In genomic region chr10:48187713-48188541, GRCh38 we compare ENCODE assay signal across 26 cellular contexts.
DNase-seq lines count a peak whose midpoint lies in the region; ATAC-seq, FAIRE-seq and TF ChIP-seq lines count a peak whose summit lies in the region.
"Had no signal": no experiment of that assay in that cellular context is flagged by ENCODE, and none has a peak within 500 bp of the region (broad histone marks: within the 10 kb centered on the region; RNA-seq: fewer than 3 reads in every experiment).

No MANE protein-coding gene starts in this region.

- H4K5ac ChIP-seq in H1 (ENCODE audit: insufficient read length, low read depth, low read length): no peak overlapping the region

- no peak overlapping the region for H3K4me2 ChIP-seq in H1 (ENCODE audit: insufficient read depth in 1 of 2, low read depth in 2 of 2, low read length in 2 of 2)

- H3K79me2 ChIP-seq in H1 (ENCODE audit: control insufficient read depth in 1 of 2, insufficient read depth in 2 of 2, low read length in 2 of 2): no peaks in the 10 kb centered on the region

- no peaks in the 10 kb centered on the region for H3K4me1 Mint-ChIP-seq in stimulated activated naive CD8-positive, alpha-beta T cell treated with anti-CD3 and anti-CD28 coated beads, Interleukin-15, amount 100 ng/mL, for 72 hours
- H3K4me1 Mint-ChIP-seq: activated CD4-positive, alpha-beta T cell treated with anti-CD3 and anti-CD28 coated beads for 36 hours; central memory CD8-positive, alpha-beta T cell; naive thymus-derived CD4-positive, alpha-beta T cell; T-cell had no signal

- intact Hi-C loops in pancreas (cut with DNase I): no loop called here

- no peak overlapping the region for H3K56ac ChIP-seq in H1 (replicated peaks; ENCODE audit: insufficient read length, low read depth, low read length)

- peak overlapping the region in 1 of 2 donors; percentile 15 for H3K27ac Mint-ChIP-seq in stimulated activated naive CD8-positive, alpha-beta T cell treated with anti-CD3 and anti-CD28 coated beads, Interleukin-15, amount 100 ng/mL, for 72 hours
- H3K27ac Mint-ChIP-seq: activated CD4-positive, alpha-beta T cell treated with anti-CD3 and anti-CD28 coated beads for 36 hours; CD4-positive, alpha-beta T cell; HFFc6; naive thymus-derived CD4-positive, alpha-beta T cell; progenitor cell of endocrine pancreas; T-cell had no signal

- H3K4me3 Mint-ChIP-seq in stimulated activated naive CD8-positive, alpha-beta T cell treated with anti-CD3 and anti-CD28 coated beads, Interleukin-15, amount 100 ng/mL, for 72 hours: no peak overlapping the region
- H3K4me3 Mint-ChIP-seq: activated CD4-positive, alpha-beta T cell treated with anti-CD3 and anti-CD28 coated beads for 36 hours; CD4-positive, alpha-beta T cell; central memory CD8-positive, alpha-beta T cell; HFFc6; naive thymus-derived CD4-positive, alpha-beta T cell; T-cell had no signal

- peak; percentile 28 for ATAC-seq in stimulated activated naive CD8-positive, alpha-beta T cell treated with anti-CD3 and anti-CD28 coated beads, Interleukin-15, amount 100 ng/mL, for 72 hours
- no peak for ATAC-seq in stimulated activated naive CD8-positive, alpha-beta T cell treated with anti-CD3 and anti-CD28 coated beads, Interleukin-15, Interleukin-2, amounts not matched to agents 100 U/mL and 50 U/mL, for 24 hours
- ATAC-seq in GM19395 (IDR thresholded peaks at IDR 0.05; ENCODE audit: unreplicated experiment) (no peak), pancreas (no peak), GM18520 (IDR thresholded peaks at IDR 0.05; ENCODE audit: unreplicated experiment) (no peak)
- ATAC-seq: activated CD4-positive, alpha-beta T cell treated with anti-CD3 and anti-CD28 coated beads for 36 hours; esophagus mucosa; naive thymus-derived CD4-positive, alpha-beta T cell; T-cell had no signal

- CTCF ChIA-PET in H1 (lab: Charles Lee; ENCODE audit: partially characterized antibody): interaction anchor here (0.6 to 1.3 kb wide), 2 partner anchors 20 to 27 kb away, joined by 3 read pairs; no protein-coding TSS in a partner anchor

- no peaks in the 10 kb centered on the region for H3K36me3 ChIP-seq in H1 (ENCODE audit: control insufficient read depth in 2 of 4, insufficient read depth in 4 of 4, low read length in 3 of 4)
- H3K36me3 ChIP-seq in pancreas: no peaks in the 10 kb centered on the region
- H3K36me3 ChIP-seq: suprapubic skin had no signal

- no peak overlapping the region for H2BK5ac ChIP-seq in H1 (ENCODE audit: low read depth, low read length)

- H2AFZ ChIP-seq in H1 (ENCODE audit: low read length): peak overlapping the region; percentile 46; the same call in 1 of the 2 replicates

- no peak overlapping the region for H3K4me3 ChIP-seq in H1 (ENCODE audit: extremely low read depth in 1 of 4, insufficient read depth in 2 of 4, low read depth in 3 of 4, low read length in 4 of 4)
- H3K4me3 ChIP-seq in pancreas: no peak overlapping the region
- H3K4me3 ChIP-seq: K562, lung, suprapubic skin had no signal

- H2BK12ac ChIP-seq in H1 (ENCODE audit: low read depth, low read length): no peak overlapping the region

- DNase-seq in stimulated activated naive CD8-positive, alpha-beta T cell treated with anti-CD3 and anti-CD28 coated beads, Interleukin-15, amount 100 ng/mL, for 72 hours: no peak
- no peak for DNase-seq in stimulated activated naive CD8-positive, alpha-beta T cell treated with anti-CD3 and anti-CD28 coated beads, Interleukin-15, Interleukin-2, amounts not matched to agents 100 U/mL and 50 U/mL, for 24 hours
- no peak for DNase-seq in H1 (ENCODE audit: low read depth in 1 of 2, low spot score in 2 of 2)
- DNase-seq in midbrain (lab: John Stamatoyannopoulos, UW): peak; percentile 1
- DNase-seq in activated T-cell treated with anti-CD3 and anti-CD28 coated beads, Interleukin-2, amount 50 U/mL, for 1 hour: no peak
- DNase-seq in pancreas: no peak
- DNase-seq: activated CD4-positive, alpha-beta T cell treated with anti-CD3 and anti-CD28 coated beads for 36 hours; activated effector memory CD4-positive, alpha-beta T cell treated with anti-CD3 and anti-CD28 coated beads, Interleukin-2, amount 50 U/mL, for 16 hours; amniotic stem cell; CD4-positive, alpha-beta T cell; DMS79 treated with DMSO at 0.1 percent for 48 hours; HFFc6; naive thymus-derived CD4-positive, alpha-beta T cell; NCI-H2107; NCI-H526; SIG-M5; stimulated activated CD4-positive, alpha-beta T cell treated with anti-CD3 and anti-CD28 coated beads, Interleukin-12 subunit alpha, Interleukin-12 subunit beta, amount 100 ng/mL, for 4 hours; T-cell had no signal

- H2BK20ac ChIP-seq in H1 (ENCODE audit: low read length): no peak overlapping the region

- no peak overlapping the region for H2BK15ac ChIP-seq in H1 (ENCODE audit: low read length)

- no peak overlapping the region for H2BK120ac ChIP-seq in H1 (replicated peaks; ENCODE audit: low read depth, low read length)

- no peaks in the 10 kb centered on the region for H4K20me1 ChIP-seq in H1 (replicated peaks in 1 of 2; ENCODE audit: control insufficient read depth in 1 of 2, insufficient read depth in 2 of 2, low read length in 2 of 2)

- H3K9me3 ChIP-seq in H1 (ENCODE audit: insufficient read depth in 2 of 2, low read depth in 1 of 2, low read length in 1 of 2) (no peaks in the 10 kb centered on the region), pancreas (no peaks in the 10 kb centered on the region)
- H3K9me3 ChIP-seq: suprapubic skin had no signal

- no peak overlapping the region; the same call in 1 of the 2 replicates for H4K8ac ChIP-seq in H1 (ENCODE audit: extremely low read depth, insufficient read depth, low read length)

- WGBS in H1 (ENCODE audit: extremely low coverage in 1 of 2, insufficient coverage in 1 of 2, insufficient read length in 1 of 2, insufficient replicate concordance in 2 of 2, low coverage in 1 of 2, low lambda C conversion rate in 2 of 2, missing lambda C conversion rate in 1 of 2), 2 experiments: 86% methylated on average over 10 of the region's 10 CpGs; no CpG with 5 or more reads in 1 of the 2 experiments
- WGBS in pancreas, 2 donors: 62 to 64% methylated on average over 10 of the region's 10 CpGs

- H3K4ac ChIP-seq in H1 (replicated peaks; ENCODE audit: insufficient read length, low read depth, low read length): no peak overlapping the region

- H2AK5ac ChIP-seq in H1 (ENCODE audit: low read depth, low read length): no peak overlapping the region

- H3K18ac ChIP-seq in H1 (ENCODE audit: extremely low read depth, low read length): no peak overlapping the region

- no peak for TF ChIP-seq POLR2A in H1 (IDR thresholded peaks at IDR 0.05; ENCODE audit: control extremely low read depth in 1 of 2, low read depth in 2 of 2, low read length in 2 of 2)

- H3K23me2 ChIP-seq in H1 (ENCODE audit: low read depth, low read length): no peaks in the 10 kb centered on the region; the same call in 1 of the 2 replicates

- POLR2A ChIA-PET in H1 (lab: Charles Lee; ENCODE audit: partially characterized antibody): no interaction called here

- H3K14ac ChIP-seq in H1 (ENCODE audit: insufficient read length): no peak overlapping the region

- TF ChIP-seq RAD21 in H1 (IDR thresholded peaks at IDR 0.05 in 1 of 2, conservative IDR thresholded peaks at IDR 0.05 in 1 of 2; ENCODE audit: low read depth in 2 of 2, low read length in 2 of 2): no peak

- no peak for TF ChIP-seq EP300 in H1 (IDR thresholded peaks at IDR 0.05; ENCODE audit: borderline replicate concordance in 1 of 2, low read depth in 2 of 2, low read length in 2 of 2)

- no peak overlapping the region for H3K9ac ChIP-seq in H1 (replicated peaks in 1 of 4; ENCODE audit: extremely low read depth in 1 of 4, low read depth in 3 of 4, low read length in 3 of 4)

- H3K27ac ChIP-seq in H1 (ENCODE audit: low read depth, low read length) (no peak overlapping the region), pancreas (no peak overlapping the region)
- H3K27ac ChIP-seq: suprapubic skin had no signal

- no peaks in the 10 kb centered on the region for H3K27me3 Mint-ChIP-seq in stimulated activated naive CD8-positive, alpha-beta T cell treated with anti-CD3 and anti-CD28 coated beads, Interleukin-15, amount 100 ng/mL, for 72 hours
- H3K27me3 Mint-ChIP-seq: activated CD4-positive, alpha-beta T cell treated with anti-CD3 and anti-CD28 coated beads for 36 hours; CD4-positive, alpha-beta T cell had no signal

- H3K9me3 Mint-ChIP-seq in stimulated activated naive CD8-positive, alpha-beta T cell treated with anti-CD3 and anti-CD28 coated beads, Interleukin-15, amount 100 ng/mL, for 72 hours: no peaks in the 10 kb centered on the region
- H3K9me3 Mint-ChIP-seq: CD4-positive, alpha-beta T cell; central memory CD8-positive, alpha-beta T cell; HFFc6; T-cell had no signal

- H3K79me1 ChIP-seq in H1 (ENCODE audit: low read depth, low read length): no peaks in the 10 kb centered on the region

- no peak for FAIRE-seq in H1 (lab: Jason Lieb, UNC)
- no peak for FAIRE-seq in pancreas (lab: Jason Lieb, UNC)
- FAIRE-seq: K562 had no signal

- H3K23ac ChIP-seq in H1 (ENCODE audit: insufficient read length): no peak overlapping the region

- H4K91ac ChIP-seq in H1 (replicated peaks; ENCODE audit: insufficient read length, low read length): no peak overlapping the region

- H3K27me3 ChIP-seq in H1 (replicated peaks in 1 of 4; ENCODE audit: control insufficient read depth in 3 of 4, extremely low read depth in 1 of 4, insufficient read depth in 3 of 4, low read length in 3 of 4): no peaks in the 10 kb centered on the region
- no peaks in the 10 kb centered on the region for H3K27me3 ChIP-seq in pancreas

- H3K4me1 ChIP-seq in H1 (replicated peaks in 1 of 4; ENCODE audit: control insufficient read depth in 3 of 4, insufficient read depth in 4 of 4, low read length in 3 of 4): peaks cover 0 to 4% (median 0%) of the 10 kb centered on the region in 4 experiments; a peak in 1 of 7 replicates
- H3K4me1 ChIP-seq in pancreas: no peaks in the 10 kb centered on the region
- H3K4me1 ChIP-seq: suprapubic skin had no signal

- TF ChIP-seq CTCF in H1 (IDR thresholded peaks at IDR 0.05; ENCODE audit: control extremely low read depth in 1 of 3, insufficient read depth in 1 of 3, low read depth in 1 of 3, low read length in 3 of 3) (no peak), pancreas (IDR thresholded peaks at IDR 0.05) (no peak)

TF ChIP-seq in H1, 55 proteins besides CTCF, POLR2A, EP300 and RAD21:
- TF ChIP-seq FOSL1 (IDR thresholded peaks at IDR 0.05; ENCODE audit: insufficient read depth, low read depth, low read length): no peak
TF ChIP-seq in H1: peak in this region for 0.
